ENCODE assay signal across 1 cellular context in genomic region chr2:8103085-8103708, GRCh38.
A peak's percentile ranks its signal among the peaks of the same experiment; 100 is the strongest.
TF ChIP-seq lines count a peak whose summit lies in the region.

No MANE protein-coding gene starts in this region.

TF ChIP-seq in HepG2, 621 proteins besides CTCF, POLR2A, EP300 and RAD21 (continued from another document and continues in another):
- TF ChIP-seq JUN (CRISPR knock-in tag; IDR thresholded peaks at IDR 0.05) (peak; percentile 98), ZNF614 (CRISPR knock-in tag; IDR thresholded peaks at IDR 0.05; ENCODE audit: borderline replicate concordance) (peak; percentile 99), SRSF1 (optimal IDR thresholded peaks at IDR 0.05; ENCODE audit: low read depth, low read length) (no peak), GFI1 (CRISPR knock-in tag; IDR thresholded peaks at IDR 0.05; ENCODE audit: borderline replicate concordance) (peak; percentile 92), ZNF274 (CRISPR knock-in tag; IDR thresholded peaks at IDR 0.05) (no peak), SRF (IDR thresholded peaks at IDR 0.05; ENCODE audit: low read depth, low read length) (no peak), TRIM24 (CRISPR knock-in tag; IDR thresholded peaks at IDR 0.05) (0 out of 2 replicates have a peak, but pooled peaks have one; percentile 58), BCL6 (CRISPR knock-in tag; IDR thresholded peaks at IDR 0.05) (peak; percentile 93), NR0B2 (CRISPR knock-in tag; IDR thresholded peaks at IDR 0.05) (no peak), RNF219 (CRISPR knock-in tag; IDR thresholded peaks at IDR 0.05) (0 out of 2 replicates have a peak, but pooled peaks have one; percentile 56), TGIF2 (CRISPR knock-in tag; IDR thresholded peaks at IDR 0.05) (peak; percentile 46; the same call in 1 of the 2 replicates), ZNF296 (CRISPR knock-in tag; conservative IDR thresholded peaks at IDR 0.05) (no peak), ZNF160 (CRISPR knock-in tag; IDR thresholded peaks at IDR 0.05) (0 out of 2 replicates have a peak, but pooled peaks have one; percentile 36), ZNF441 (CRISPR knock-in tag; IDR thresholded peaks at IDR 0.05; ENCODE audit: borderline replicate concordance) (no peak; the same call in 1 of the 2 replicates), U2AF1 (optimal IDR thresholded peaks at IDR 0.05; ENCODE audit: low read depth, low read length) (no peak), ZNF318 (CRISPR knock-in tag; IDR thresholded peaks at IDR 0.05) (no peak), ZFY (CRISPR knock-in tag; IDR thresholded peaks at IDR 0.05) (no peak), MEIS2 (CRISPR knock-in tag; IDR thresholded peaks at IDR 0.05) (peak; percentile 69), ETV6 (CRISPR knock-in tag; conservative IDR thresholded peaks at IDR 0.05) (no peak), TFE3 (CRISPR knock-in tag; IDR thresholded peaks at IDR 0.05) (peak; percentile 94), CCAR2 (optimal IDR thresholded peaks at IDR 0.05; ENCODE audit: low read depth, low read length) (no peak), ZNF121 (CRISPR knock-in tag; IDR thresholded peaks at IDR 0.05) (no peak), SP1 (IDR thresholded peaks at IDR 0.05) (no peak), SP1 (CRISPR knock-in tag; IDR thresholded peaks at IDR 0.05) (0 out of 2 replicates have a peak, but pooled peaks have one; percentile 37), NFYB (CRISPR knock-in tag; IDR thresholded peaks at IDR 0.05) (no peak), ZBTB33 (CRISPR knock-in tag; IDR thresholded peaks at IDR 0.05) (peak; percentile 43; the same call in 1 of the 2 replicates), HOXA9 (CRISPR knock-in tag; IDR thresholded peaks at IDR 0.05; ENCODE audit: borderline replicate concordance) (no peak), ZNF142 (CRISPR knock-in tag; IDR thresholded peaks at IDR 0.05) (0 out of 2 replicates have a peak, but pooled peaks have one; percentile 55), ESRRA (CRISPR knock-in tag; IDR thresholded peaks at IDR 0.05; ENCODE audit: low read depth) (peak; percentile 94), ZBED4 (CRISPR knock-in tag; IDR thresholded peaks at IDR 0.05; ENCODE audit: borderline replicate concordance) (no peak), ZNF263 (CRISPR knock-in tag; IDR thresholded peaks at IDR 0.05) (peak; percentile 36; the same call in 1 of the 2 replicates)
